9 cellular contexts compared by ENCODE assay signal in the genomic region with DNA sequence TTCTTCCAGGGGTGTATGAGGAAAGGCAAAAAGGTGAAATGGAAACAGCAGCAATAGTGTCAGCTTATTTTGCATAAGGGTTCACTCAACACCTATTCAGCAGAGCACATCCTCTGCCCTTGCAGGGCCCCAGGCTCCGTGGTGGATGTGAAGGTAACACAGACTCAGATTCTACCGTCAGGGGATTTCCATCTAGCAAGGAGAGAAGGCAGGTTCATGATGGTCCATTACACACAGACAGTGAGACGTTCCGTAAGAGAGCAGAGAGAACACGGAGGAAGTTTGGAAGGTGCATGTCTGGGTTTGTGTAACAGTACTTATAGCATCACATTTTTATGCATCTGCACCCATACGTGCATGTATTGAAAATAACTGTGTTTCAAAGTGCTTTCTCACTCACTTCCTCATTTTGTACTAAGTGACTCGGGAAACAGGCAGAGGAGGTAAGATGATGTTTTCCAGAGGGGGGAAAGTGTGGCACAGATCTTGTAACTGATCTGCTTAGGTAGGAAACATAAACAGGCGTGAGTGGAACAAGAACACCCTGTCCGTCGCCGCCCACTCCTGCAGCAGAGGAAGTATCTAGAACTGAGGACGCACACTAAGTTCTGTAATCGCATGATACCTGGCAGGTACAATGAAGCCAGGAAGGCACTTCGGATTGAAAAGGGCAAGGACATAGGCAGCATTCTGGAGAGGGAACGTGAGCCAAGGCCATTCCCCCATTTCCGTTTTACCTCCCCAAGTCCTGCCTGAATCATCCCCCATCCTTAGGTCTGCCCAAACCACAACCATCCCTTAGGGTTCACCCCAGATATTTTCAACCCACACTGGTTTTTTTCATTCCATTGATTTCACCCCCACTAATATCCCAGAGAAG. TPM values are rescaled to one million over a fixed set of nuclear protein-coding genes. Genes with fewer than 3 reads are reported as not detected.
DNase-seq lines count a peak whose midpoint lies in the region; ATAC-seq and TF ChIP-seq lines count a peak whose summit lies in the region.
"Had no signal": no experiment of that assay in that cellular context is flagged by ENCODE, and none has a peak within 500 bp of the region (broad histone marks: within the 10 kb centered on the region; RNA-seq: fewer than 3 reads in every experiment).

No MANE protein-coding gene starts in this region.

- CTCF ChIA-PET in CD8-positive, alpha-beta T cell (lab: Charles Lee): no interaction called here
- CTCF ChIA-PET in WTC11 (lab: Charles Lee): interaction anchor here (0.6 to 2.3 kb wide), 9 partner anchors 8 to 327 kb away, joined by 3 to 16 read pairs (median 4); partner anchors contain the start of gene SHTN1

- H3K27ac Mint-ChIP-seq in CD8-positive, alpha-beta T cell: no peak overlapping the region
- peak overlapping the region; percentile 75 for H3K27ac Mint-ChIP-seq in WTC11
- H3K27ac Mint-ChIP-seq in immature natural killer cell: no peak overlapping the region

- no peaks in the 10 kb centered on the region for H3K9me3 Mint-ChIP-seq in CD8-positive, alpha-beta T cell
- H3K9me3 Mint-ChIP-seq in WTC11 (no peaks in the 10 kb centered on the region), immature natural killer cell (peaks cover 0 to 17% (median 3%) of the 10 kb centered on the region in 6 donors)

- no peak overlapping the region for H3K4me3 ChIP-seq in CD8-positive, alpha-beta T cell (ENCODE audit: low read depth, low read length)

- intact Hi-C loops in CD8-positive, alpha-beta T cell (cut with DNase I, micrococcal nuclease): no loop called here

- peaks cover 19% of the 10 kb centered on the region for H3K27me3 ChIP-seq in CD8-positive, alpha-beta T cell (ENCODE audit: insufficient read depth, low read length)

- H3K27me3 Mint-ChIP-seq in CD8-positive, alpha-beta T cell (ENCODE audit: low read depth): peaks cover 61% of the 10 kb centered on the region
- H3K27me3 Mint-ChIP-seq in WTC11 (ENCODE audit: low read depth): peaks cover 20% of the 10 kb centered on the region
- H3K27me3 Mint-ChIP-seq in immature natural killer cell (ENCODE audit: low read depth in 3 of 3): peaks cover 11 to 31% (median 24%) of the 10 kb centered on the region in 3 donors

- peaks cover 8% of the 10 kb centered on the region for H3K4me1 Mint-ChIP-seq in CD8-positive, alpha-beta T cell (ENCODE audit: low read depth)
- H3K4me1 Mint-ChIP-seq in WTC11: peaks cover 34% of the 10 kb centered on the region
- H3K4me1 Mint-ChIP-seq in immature natural killer cell: no peaks in the 10 kb centered on the region

- no peak overlapping the region for H3K4me3 Mint-ChIP-seq in CD8-positive, alpha-beta T cell
- H3K4me3 Mint-ChIP-seq in WTC11 (peak overlapping the region; percentile 89), immature natural killer cell (peak overlapping the region in 1 of 5 donors; percentile 16)

- H3K36me3 ChIP-seq in CD8-positive, alpha-beta T cell (ENCODE audit: insufficient read depth, low read length): no peaks in the 10 kb centered on the region

- DNase-seq in CD8-positive, alpha-beta T cell: no peak
- DNase-seq in WTC11 (ENCODE audit: low spot score): no peak
- peak; percentile 14 for DNase-seq in inferior parietal cortex (ENCODE audit: extremely low spot score)
- DNase-seq in immature natural killer cell: no peak
- no peak for DNase-seq in KG1 (lab: John Stamatoyannopoulos, UW)

- peak; percentile 23 for ATAC-seq in CD8-positive, alpha-beta T cell
- ATAC-seq in GM19035 (IDR thresholded peaks at IDR 0.05; ENCODE audit: unreplicated experiment): peak; percentile 70
- ATAC-seq in HG03097 (IDR thresholded peaks at IDR 0.05; ENCODE audit: low FRiP score, unreplicated experiment): peak; percentile 56
- ATAC-seq in WTC11: no peak

- no peaks in the 10 kb centered on the region for H3K9me3 ChIP-seq in CD8-positive, alpha-beta T cell (ENCODE audit: low read length)

- no peaks in the 10 kb centered on the region for H3K4me1 ChIP-seq in CD8-positive, alpha-beta T cell (ENCODE audit: insufficient read depth, low read length)

- H3K27ac ChIP-seq in CD8-positive, alpha-beta T cell (ENCODE audit: low read depth, low read length): no peak overlapping the region
- peak overlapping the region; percentile 33 for H3K27ac ChIP-seq in temporal lobe (ENCODE audit: low read depth, low read length)

- no peaks in the 10 kb centered on the region for H3K36me3 Mint-ChIP-seq in CD8-positive, alpha-beta T cell
- H3K36me3 Mint-ChIP-seq in WTC11 (no peaks in the 10 kb centered on the region), immature natural killer cell (peaks cover 0 to 6% (median 0%) of the 10 kb centered on the region in 3 donors)

- POLR2A ChIA-PET in CD8-positive, alpha-beta T cell (lab: Charles Lee): no interaction called here
- POLR2A ChIA-PET in WTC11 (lab: Charles Lee): interaction anchor here (0.5 to 1.3 kb wide), 6 partner anchors 12 to 254 kb away, joined by 3 to 15 read pairs (median 5); no protein-coding TSS in a partner anchor

- no peak for TF ChIP-seq CTCF in CD8-positive, alpha-beta T cell (IDR thresholded peaks at IDR 0.05)
- TF ChIP-seq CTCF in WTC11 (IDR thresholded peaks at IDR 0.05): no peak

TF ChIP-seq in WTC11, 78 proteins besides CTCF, POLR2A, EP300 and RAD21:
- TF ChIP-seq ETV6 (CRISPR knock-in tag; IDR thresholded peaks at IDR 0.05): no peak
- TF ChIP-seq JAZF1 (CRISPR knock-in tag; IDR thresholded peaks at IDR 0.05): no peak
- TF ChIP-seq, protein P1, sequence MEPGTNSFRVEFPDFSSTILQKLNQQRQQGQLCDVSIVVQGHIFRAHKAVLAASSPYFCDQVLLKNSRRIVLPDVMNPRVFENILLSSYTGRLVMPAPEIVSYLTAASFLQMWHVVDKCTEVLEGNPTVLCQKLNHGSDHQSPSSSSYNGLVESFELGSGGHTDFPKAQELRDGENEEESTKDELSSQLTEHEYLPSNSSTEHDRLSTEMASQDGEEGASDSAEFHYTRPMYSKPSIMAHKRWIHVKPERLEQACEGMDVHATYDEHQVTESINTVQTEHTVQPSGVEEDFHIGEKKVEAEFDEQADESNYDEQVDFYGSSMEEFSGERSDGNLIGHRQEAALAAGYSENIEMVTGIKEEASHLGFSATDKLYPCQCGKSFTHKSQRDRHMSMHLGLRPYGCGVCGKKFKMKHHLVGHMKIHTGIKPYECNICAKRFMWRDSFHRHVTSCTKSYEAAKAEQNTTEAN (CRISPR knock-in tag; IDR thresholded peaks at IDR 0.05): no peak
- no peak for TF ChIP-seq SP1 (CRISPR knock-in tag; conservative IDR thresholded peaks at IDR 0.05)
- TF ChIP-seq RELA (CRISPR knock-in tag; IDR thresholded peaks at IDR 0.05; ENCODE audit: borderline replicate concordance): no peak
- TF ChIP-seq GTF2I (CRISPR knock-in tag; conservative IDR thresholded peaks at IDR 0.05): no peak
- TF ChIP-seq ZNF121 (CRISPR knock-in tag; IDR thresholded peaks at IDR 0.05): no peak
- TF ChIP-seq, protein P2, sequence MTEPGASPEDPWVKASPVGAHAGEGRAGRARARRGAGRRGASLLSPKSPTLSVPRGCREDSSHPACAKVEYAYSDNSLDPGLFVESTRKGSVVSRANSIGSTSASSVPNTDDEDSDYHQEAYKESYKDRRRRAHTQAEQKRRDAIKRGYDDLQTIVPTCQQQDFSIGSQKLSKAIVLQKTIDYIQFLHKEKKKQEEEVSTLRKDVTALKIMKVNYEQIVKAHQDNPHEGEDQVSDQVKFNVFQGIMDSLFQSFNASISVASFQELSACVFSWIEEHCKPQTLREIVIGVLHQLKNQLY (CRISPR knock-in tag; IDR thresholded peaks at IDR 0.05): no peak
- TF ChIP-seq, protein P3, sequence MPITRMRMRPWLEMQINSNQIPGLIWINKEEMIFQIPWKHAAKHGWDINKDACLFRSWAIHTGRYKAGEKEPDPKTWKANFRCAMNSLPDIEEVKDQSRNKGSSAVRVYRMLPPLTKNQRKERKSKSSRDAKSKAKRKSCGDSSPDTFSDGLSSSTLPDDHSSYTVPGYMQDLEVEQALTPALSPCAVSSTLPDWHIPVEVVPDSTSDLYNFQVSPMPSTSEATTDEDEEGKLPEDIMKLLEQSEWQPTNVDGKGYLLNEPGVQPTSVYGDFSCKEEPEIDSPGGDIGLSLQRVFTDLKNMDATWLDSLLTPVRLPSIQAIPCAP (CRISPR knock-in tag; IDR thresholded peaks at IDR 0.05): no peak
- no peak for TF ChIP-seq E2F1 (CRISPR knock-in tag; IDR thresholded peaks at IDR 0.05)
- TF ChIP-seq CDX4 (CRISPR knock-in tag; IDR thresholded peaks at IDR 0.05; ENCODE audit: borderline replicate concordance): no peak
TF ChIP-seq in WTC11: peak in this region for 0.

RNA-seq across cellular contexts. Expression of gene ENO4, which starts 1.0 kb away (rescaled TPM):
- not detected for total RNA-seq in CD8-positive, alpha-beta T cell
- total RNA-seq in WTC11 (2021): 0.27 to 1.1 TPM (median 0.42 TPM) in 3 replicates
- total RNA-seq in temporal lobe: 1.2 TPM
- polyA plus RNA-seq in immature natural killer cell: not detected
- total RNA-seq: T-helper 2 cell treated with Interferon-gamma antibody and Interleukin-4, amounts not matched to agents 100 ng/mL and 5 ng/mL, for 36 hours had no signal
